1 cellular context compared by ENCODE assay signal in the genomic region with DNA sequence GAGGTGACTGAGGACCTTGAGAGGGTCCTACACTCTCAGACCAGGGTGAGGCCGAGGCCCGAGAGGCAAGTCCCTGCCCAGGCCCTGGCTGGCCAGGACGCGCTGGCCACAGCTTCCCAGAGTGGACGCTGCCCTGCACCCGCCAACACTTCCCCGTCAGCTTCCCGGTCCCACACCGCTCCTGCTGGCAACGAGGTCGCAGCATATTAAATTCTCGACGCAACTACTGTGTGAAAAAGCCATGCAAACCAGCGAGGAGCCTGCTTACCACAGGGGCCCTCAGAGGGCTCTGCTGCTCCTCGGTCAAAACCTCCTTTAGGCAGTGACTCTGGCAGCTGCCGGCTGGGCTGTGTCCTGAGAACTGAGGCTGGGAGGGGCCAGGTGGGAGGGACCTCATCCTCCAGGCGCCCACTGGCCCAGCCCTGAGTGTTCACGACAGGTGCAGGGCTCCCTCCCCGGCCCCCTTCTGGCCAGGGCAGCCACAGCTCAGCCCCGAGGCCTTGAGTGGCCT.
TF ChIP-seq lines count a peak whose summit lies in the region.

No MANE protein-coding gene starts in this region.

TF ChIP-seq in WTC11, 78 proteins besides CTCF, POLR2A, EP300 and RAD21 (continued from another document):
- TF ChIP-seq E2F1 (CRISPR knock-in tag; IDR thresholded peaks at IDR 0.05) (no peak), NR3C1 (CRISPR knock-in tag; conservative IDR thresholded peaks at IDR 0.05; ENCODE audit: low read depth) (no peak), RELA (CRISPR knock-in tag; IDR thresholded peaks at IDR 0.05; ENCODE audit: borderline replicate concordance) (no peak), TEAD1 (CRISPR knock-in tag; IDR thresholded peaks at IDR 0.05) (no peak), SMAD4 (CRISPR knock-in tag; IDR thresholded peaks at IDR 0.05) (no peak), ATF2 (CRISPR knock-in tag; IDR thresholded peaks at IDR 0.05; ENCODE audit: borderline replicate concordance, low read depth) (no peak), ZSCAN18 (CRISPR knock-in tag; IDR thresholded peaks at IDR 0.05) (no peak), ATF6 (CRISPR knock-in tag; IDR thresholded peaks at IDR 0.05) (no peak)
- TF ChIP-seq, protein P1, sequence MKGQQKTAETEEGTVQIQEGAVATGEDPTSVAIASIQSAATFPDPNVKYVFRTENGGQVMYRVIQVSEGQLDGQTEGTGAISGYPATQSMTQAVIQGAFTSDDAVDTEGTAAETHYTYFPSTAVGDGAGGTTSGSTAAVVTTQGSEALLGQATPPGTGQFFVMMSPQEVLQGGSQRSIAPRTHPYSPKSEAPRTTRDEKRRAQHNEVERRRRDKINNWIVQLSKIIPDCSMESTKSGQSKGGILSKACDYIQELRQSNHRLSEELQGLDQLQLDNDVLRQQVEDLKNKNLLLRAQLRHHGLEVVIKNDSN (CRISPR knock-in tag; IDR thresholded peaks at IDR 0.05), result no peak
